ENCODE assay signal across 8 cellular contexts in the genomic region with DNA sequence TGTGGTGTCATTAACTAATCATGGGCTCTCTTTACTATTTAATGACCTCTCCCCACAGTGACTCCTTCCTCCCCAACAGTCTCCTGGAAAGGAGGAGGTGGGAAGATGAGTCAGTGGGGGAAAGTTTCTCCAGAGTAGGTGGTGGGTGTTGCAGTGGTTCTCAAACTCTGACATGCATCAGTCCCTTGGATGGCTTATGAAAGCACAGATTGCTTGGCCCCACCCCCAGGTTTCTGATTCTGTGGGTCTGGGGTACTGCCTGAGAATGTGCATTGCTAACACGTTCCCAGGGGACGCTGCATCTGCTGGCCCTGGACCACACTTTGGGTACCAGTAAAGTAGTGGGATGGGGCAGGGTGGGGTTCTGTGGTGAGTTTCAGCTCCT. TPM values are rescaled to one million over a fixed set of nuclear protein-coding genes. Genes with fewer than 3 reads are reported as not detected.
DNase-seq lines count a peak whose midpoint lies in the region; TF ChIP-seq lines count a peak whose summit lies in the region.

No MANE protein-coding gene starts in this region.

- peak; percentile 83 for DNase-seq in EH (ENCODE audit: low read depth)
- DNase-seq in Karpas-422: no peak
- DNase-seq in astrocyte of the spinal cord (ENCODE audit: low read depth, low spot score): peak; percentile 54
- DNase-seq in occipital lobe (lab: John Stamatoyannopoulos, UW): no peak
- DNase-seq in OCI-M2 (lab: John Stamatoyannopoulos, UW; ENCODE audit: unreplicated experiment): no peak
- no peak for DNase-seq in HuH-7 (ENCODE audit: low spot score)
- no peak for DNase-seq in SKM-1 (lab: John Stamatoyannopoulos, UW; ENCODE audit: unreplicated experiment)

- no peaks in the 10 kb centered on the region for H3K27me3 ChIP-seq in Karpas-422 (ENCODE audit: low read length)

- H3K4me2 ChIP-seq in Karpas-422 (ENCODE audit: low read depth, low read length, poor library complexity, severe bottlenecking): no peak overlapping the region

- H3K79me2 ChIP-seq in Karpas-422 (ENCODE audit: low read length): peaks cover 6% of the 10 kb centered on the region; the same call in 1 of the 2 replicates

- in situ Hi-C loops in astrocyte of the spinal cord (cut with HindIII; ENCODE audit: low sequenced_read_pairs): no loop called here

- H4K20me1 ChIP-seq in Karpas-422 (ENCODE audit: insufficient read depth, low read depth, low read length): no peaks in the 10 kb centered on the region

- no peak for TF ChIP-seq CTCF in astrocyte of the spinal cord (IDR thresholded peaks at IDR 0.05; ENCODE audit: low read depth, low read length)

- no peak overlapping the region for H3K9ac ChIP-seq in Karpas-422 (ENCODE audit: low read length)

- no peak overlapping the region for H3K4me3 ChIP-seq in Karpas-422 (ENCODE audit: low read length)
- H3K4me3 ChIP-seq in astrocyte of the spinal cord (ENCODE audit: low read depth, low read length): no peak overlapping the region
- no peak overlapping the region for H3K4me3 ChIP-seq in skin epidermis

- H3K4me1 ChIP-seq in Karpas-422 (ENCODE audit: low read length): peaks cover 52% of the 10 kb centered on the region

- H3K9me2 ChIP-seq in Karpas-422 (replicated peaks; ENCODE audit: insufficient read depth, low read length): no peaks in the 10 kb centered on the region

- no peaks in the 10 kb centered on the region for H3K9me3 ChIP-seq in Karpas-422 (ENCODE audit: low read length)

- H2AFZ ChIP-seq in Karpas-422 (ENCODE audit: low read length): no peak overlapping the region

- H3K27ac ChIP-seq in Karpas-422 (ENCODE audit: low read length) (0 out of 2 replicates have a peak overlapping the region, but pooled peaks have one; percentile 1), skin epidermis (peak overlapping the region in 20 of 21 experiments; percentile 21 to 86 (median 70))

- no peaks in the 10 kb centered on the region for H3K36me3 ChIP-seq in Karpas-422 (ENCODE audit: insufficient read depth, low read length)

RNA-seq across cellular contexts. Expression of a gene that starts 9.8 kb away (rescaled TPM):
- 22.2 and 39.5 TPM in 2 replicates for total RNA-seq in Karpas-422 (2014; rRNA removed; shearing (Covaris generic); ENCODE audit: low replicate concordance)
- total RNA-seq in occipital lobe: 8.3 TPM

Comparison
In these comparisons a context has a peak if more than half of its experiments do, and no peak if none do; other contexts are left out.
1. DNase-seq: peak in EH (single experiment) and astrocyte of the spinal cord (single experiment); none in Karpas-422 (single experiment), occipital lobe (single experiment), OCI-M2 (single experiment), HuH-7 (single experiment) and SKM-1 (single experiment).